ENCODE assay signal across 19 cellular contexts in genomic region chr1:109539676-109540075, GRCh38. TPM values are rescaled to one million over a fixed set of nuclear protein-coding genes. Genes with fewer than 3 reads are reported as not detected.
DNase-seq lines count a peak whose midpoint lies in the region; ATAC-seq and TF ChIP-seq lines count a peak whose summit lies in the region.
"Had no signal": no experiment of that assay in that cellular context is flagged by ENCODE, and none has a peak within 500 bp of the region (broad histone marks: within the 10 kb centered on the region; RNA-seq: fewer than 3 reads in every experiment).

GPR61 (plus strand) TSS chr1:109539872; CDS start chr1:109543023, 3,151 bp downstream.

- H4K5ac ChIP-seq in IMR-90 (ENCODE audit: low read depth, low read length) (no peak within 1 kb of the TSS), mesendoderm (ENCODE audit: low read length) (no peak within 1 kb of the TSS)

- no peak within 1 kb of the TSS for H3K27ac ChIP-seq in IMR-90 (ENCODE audit: insufficient read depth, low read length)
- H3K27ac ChIP-seq in mesendoderm (ENCODE audit: low read depth, low read length), result no peak within 1 kb of the TSS
- peak within 1 kb of the TSS in 2 of 3 donors; percentile 45 to 50 for H3K27ac ChIP-seq in thyroid gland
- H3K27ac ChIP-seq: cardiac muscle cell, left lung, ovary, RWPE1, suprapubic skin, VCaP had no signal

- H3K27ac Mint-ChIP-seq in MCF 10A (ENCODE audit: low read depth, unreplicated experiment), result no peak within 1 kb of the TSS
- H3K27ac Mint-ChIP-seq: activated T-helper 1 cell treated with anti-CD3 and anti-CD28 coated beads, Interleukin-12 subunit alpha, Interleukin-12 subunit beta, Interleukin-2, Interleukin-4 antibody, amounts not matched to agents 30 ng/mL and 10 ng/mL and 1 ng/mL, durations not matched to agents 14 hours and 24 hours and 36 hours had no signal

- H3K27me3 ChIP-seq in IMR-90 (ENCODE audit: control insufficient read depth, insufficient read depth, low read length) (peaks cover 23% of the 10 kb centered on the region), mesendoderm (ENCODE audit: insufficient read depth, low read length, poor library complexity) (no peaks in the 10 kb centered on the region), thyroid gland (no peaks in the 10 kb centered on the region)
- H3K27me3 ChIP-seq: BE2C, cardiac muscle cell, left lung, ovary, suprapubic skin had no signal

- H3K4me2 ChIP-seq in IMR-90 (ENCODE audit: low read depth, low read length) (no peak within 1 kb of the TSS), mesendoderm (ENCODE audit: low read length) (no peak within 1 kb of the TSS)

- H3K79me1 ChIP-seq in IMR-90 (ENCODE audit: low read depth in 1 of 2, low read length in 2 of 2) (no peaks in the 10 kb centered on the region), mesendoderm (ENCODE audit: low read length) (no peaks in the 10 kb centered on the region)

- H3K23ac ChIP-seq in IMR-90 (ENCODE audit: low read depth, low read length) (no peak within 1 kb of the TSS), mesendoderm (ENCODE audit: low read length) (no peak within 1 kb of the TSS)

- WGBS in IMR-90 (ENCODE audit: extremely low coverage in 2 of 2, insufficient read length in 1 of 2), 2 experiments, result 25% methylated on average over 4 of the region's 7 CpGs; no CpG with 5 or more reads in 1 of the 2 experiments
- no CpG with 5 or more reads among the region's 7 CpGs for WGBS in mesendoderm (ENCODE audit: extremely low coverage, insufficient coverage, low lambda C conversion rate)
- 21 to 36% methylated on average over 6 to 7 of the region's 7 CpGs for WGBS in thyroid gland, 2 donors

- no peaks in the 10 kb centered on the region; the same call in 1 of the 2 replicates for H3K9me1 ChIP-seq in IMR-90 (ENCODE audit: insufficient read depth, low read length)

- H2BK20ac ChIP-seq in IMR-90 (ENCODE audit: low read depth, low read length), result no peak within 1 kb of the TSS

- H3K4me1 Mint-ChIP-seq in MCF 10A (ENCODE audit: insufficient read depth, unreplicated experiment), result no peaks in the 10 kb centered on the region

- TF ChIP-seq POLR2A in IMR-90 (IDR thresholded peaks at IDR 0.05; ENCODE audit: low read depth, low read length), result no peak
- no peak for TF ChIP-seq POLR2A in thyroid gland (IDR thresholded peaks at IDR 0.05)

- DNase-seq in IMR-90 (no peak), cerebellar nuclear complex (lab: John Stamatoyannopoulos, UW) (peak; percentile 37 to 40), mesendoderm (no peak), thyroid gland (peak; percentile 80 to 83), MCF 10A (ENCODE audit: unreplicated experiment) (no peak)
- DNase-seq in stimulated activated CD4-positive, alpha-beta T cell treated with anti-CD3 and anti-CD28 coated beads, Interleukin-4, amount 100 ng/mL, for 24 hours, result no peak
- DNase-seq: BE2C; KG1; left lung; ovary; small intestine; stimulated activated CD4-positive, alpha-beta T cell treated with anti-CD3 and anti-CD28 coated beads, Interleukin-4, amount 100 ng/mL, for 4 hours had no signal

- dilution Hi-C loops in IMR-90 (cut with HindIII; ENCODE audit: low sequenced_read_pairs, unreplicated experiment), result no loop called here

- H4K91ac ChIP-seq in IMR-90 (ENCODE audit: insufficient read depth, low read depth, low read length), result no peak within 1 kb of the TSS

- H4K20me1 ChIP-seq in IMR-90 (ENCODE audit: insufficient read depth, low read length), result no peaks in the 10 kb centered on the region

- H3K79me2 ChIP-seq in mesendoderm (ENCODE audit: control insufficient read depth, insufficient read depth, low read length), result no peaks in the 10 kb centered on the region

- H2AK5ac ChIP-seq in IMR-90 (ENCODE audit: low read depth, low read length) (no peak within 1 kb of the TSS), mesendoderm (ENCODE audit: low read length) (no peak within 1 kb of the TSS)

- H3K14ac ChIP-seq in IMR-90 (replicated peaks; ENCODE audit: low read depth, low read length), result no peak within 1 kb of the TSS

- no peak within 1 kb of the TSS for H2BK120ac ChIP-seq in IMR-90 (ENCODE audit: low read depth, low read length)
- no peak within 1 kb of the TSS for H2BK120ac ChIP-seq in mesendoderm (ENCODE audit: low read depth, low read length)

- CTCF ChIA-PET in IMR-90 (lab: Yijun Ruan, JAX) (interaction anchor here (0.5 kb wide), 1 partner anchor 638 kb away, joined by 4 read pairs; no protein-coding TSS in a partner anchor), MCF 10A (lab: Yijun Ruan, JAX) (interaction anchor here (0.6 to 26.1 kb wide), 9 partner anchors 7 to 327 kb away, joined by 3 to 1071 read pairs (median 4); partner anchors contain the start of genes AMIGO1, ATXN7L2 and CYB561D1)

- H3K4me3 ChIP-seq in IMR-90 (ENCODE audit: insufficient read depth, low read depth, low read length) (no peak within 1 kb of the TSS), mesendoderm (ENCODE audit: low read length) (no peak within 1 kb of the TSS), thyroid gland (replicated peaks in 1 of 3) (no peak within 1 kb of the TSS)
- H3K4me3 ChIP-seq: cardiac muscle cell, left lung, ovary, suprapubic skin had no signal

- POLR2A ChIA-PET in IMR-90 (lab: Charles Lee; ENCODE audit: unreplicated experiment) (interaction anchor here (1.2 kb wide), 1 partner anchor 9 kb away, joined by 4 read pairs; the partner anchor contains the start of gene GNAI3), MCF 10A (lab: Yijun Ruan, JAX) (no interaction called here)

- peak within 1 kb of the TSS; percentile 33 for H2AFZ ChIP-seq in IMR-90 (replicated peaks; ENCODE audit: low read length, poor library complexity)

- H3K4me1 ChIP-seq in IMR-90 (ENCODE audit: control insufficient read depth, insufficient read depth, low read length) (no peaks in the 10 kb centered on the region; the same call in 1 of the 2 replicates), mesendoderm (ENCODE audit: control insufficient read depth, low read depth, low read length) (no peaks in the 10 kb centered on the region), thyroid gland (peaks cover 0 to 11% of the 10 kb centered on the region in 2 donors)
- H3K4me1 ChIP-seq: BE2C, left lung had no signal

- H3K9ac ChIP-seq in IMR-90 (ENCODE audit: low read depth, low read length) (no peak within 1 kb of the TSS), mesendoderm (ENCODE audit: low read length) (no peak within 1 kb of the TSS)

- no peaks in the 10 kb centered on the region for H3K27me3 Mint-ChIP-seq in MCF 10A (ENCODE audit: insufficient read depth, unreplicated experiment)

- H2BK15ac ChIP-seq in IMR-90 (ENCODE audit: low read depth, low read length) (no peak within 1 kb of the TSS), mesendoderm (replicated peaks; ENCODE audit: low read depth) (no peak within 1 kb of the TSS)

- ATAC-seq in IMR-90 (ENCODE audit: low read depth), result peak; percentile 57; the same call in 1 of the 2 replicates
- no peak for ATAC-seq in HG03378 (IDR thresholded peaks at IDR 0.05; ENCODE audit: unreplicated experiment)
- ATAC-seq: left lung had no signal

- H4K8ac ChIP-seq in IMR-90 (ENCODE audit: low read depth in 2 of 2, low read length in 2 of 2) (no peak within 1 kb of the TSS), mesendoderm (ENCODE audit: low read depth, low read length) (no peak within 1 kb of the TSS)

- TF ChIP-seq CTCF in IMR-90 (conservative IDR thresholded peaks at IDR 0.05; ENCODE audit: low read depth, low read length) (no peak), thyroid gland (IDR thresholded peaks at IDR 0.05) (no peak), MCF 10A (IDR thresholded peaks at IDR 0.05; ENCODE audit: unreplicated experiment) (no peak)

- H3K9me3 ChIP-seq in IMR-90 (ENCODE audit: control insufficient read depth, insufficient read depth, low read length) (no peaks in the 10 kb centered on the region), thyroid gland (no peaks in the 10 kb centered on the region)
- H3K9me3 ChIP-seq: BE2C, left lung, ovary, suprapubic skin had no signal

- no peaks in the 10 kb centered on the region for H3K36me3 ChIP-seq in IMR-90 (ENCODE audit: control insufficient read depth, insufficient read depth, low read length)
- H3K36me3 ChIP-seq in mesendoderm (ENCODE audit: control insufficient read depth, insufficient read depth, low read length), result no peaks in the 10 kb centered on the region
- no peaks in the 10 kb centered on the region for H3K36me3 ChIP-seq in thyroid gland
- H3K36me3 ChIP-seq: BE2C, cardiac muscle cell, left lung, ovary, suprapubic skin had no signal

- H3K4ac ChIP-seq in IMR-90 (ENCODE audit: low read depth, low read length) (no peak within 1 kb of the TSS), mesendoderm (ENCODE audit: low read depth, low read length) (no peak within 1 kb of the TSS)

- no peak within 1 kb of the TSS for H3K4me3 Mint-ChIP-seq in MCF 10A (ENCODE audit: unreplicated experiment)
- H3K4me3 Mint-ChIP-seq: activated T-helper 1 cell treated with anti-CD3 and anti-CD28 coated beads, Interleukin-12 subunit alpha, Interleukin-12 subunit beta, Interleukin-2, Interleukin-4 antibody, amounts not matched to agents 30 ng/mL and 10 ng/mL and 1 ng/mL, durations not matched to agents 14 hours and 24 hours and 36 hours had no signal

- BruUV-seq in IMR-90 (replicated peaks; lab: Mats Ljungman, UMichigan) (no TSS peak), MCF 10A (replicated peaks; lab: Mats Ljungman, UMichigan) (no TSS peak)

- no peak for TF ChIP-seq RAD21 in IMR-90 (IDR thresholded peaks at IDR 0.05; ENCODE audit: low read length)

- in situ Hi-C loops in IMR-90 (cut with MboI; ENCODE audit: low sequenced_read_pairs), result loop anchor here (10.0 kb wide), 1 partner anchor 275 kb away; no protein-coding TSS in a partner anchor

- H3K18ac ChIP-seq in IMR-90 (ENCODE audit: low read depth, low read length) (no peak within 1 kb of the TSS), mesendoderm (ENCODE audit: low read length) (no peak within 1 kb of the TSS)

- intact Hi-C loops in IMR-90 (cut with micrococcal nuclease), result no loop called here
- intact Hi-C loops in thyroid gland (cut with DNase I), result loop anchor here (10.0 kb wide), 2 partner anchors 275 to 445 kb away; partner anchors contain the start of gene AHCYL1
- intact Hi-C loops in MCF 10A (cut with micrococcal nuclease), result loop anchor here (10.0 kb wide), 1 partner anchor 345 kb away; no protein-coding TSS in a partner anchor

- no peak within 1 kb of the TSS for H2AK9ac ChIP-seq in IMR-90 (replicated peaks; ENCODE audit: low read depth, low read length, poor library complexity)

- H3K56ac ChIP-seq in IMR-90 (ENCODE audit: extremely low read depth, insufficient read depth, low read length) (no peak within 1 kb of the TSS), mesendoderm (ENCODE audit: low read length) (peak within 1 kb of the TSS; percentile 49)

- H3K9me3 Mint-ChIP-seq in MCF 10A (ENCODE audit: unreplicated experiment), result no peaks in the 10 kb centered on the region
- H3K9me3 Mint-ChIP-seq: activated T-helper 1 cell treated with anti-CD3 and anti-CD28 coated beads, Interleukin-12 subunit alpha, Interleukin-12 subunit beta, Interleukin-2, Interleukin-4 antibody, amounts not matched to agents 30 ng/mL and 10 ng/mL and 1 ng/mL, durations not matched to agents 14 hours and 24 hours and 36 hours had no signal

- H2BK5ac ChIP-seq in IMR-90 (ENCODE audit: low read depth, low read length, poor library complexity, severe bottlenecking) (no peak within 1 kb of the TSS), mesendoderm (ENCODE audit: low read length) (no peak within 1 kb of the TSS)

- no peaks in the 10 kb centered on the region for H3K36me3 Mint-ChIP-seq in MCF 10A (ENCODE audit: insufficient read depth, unreplicated experiment)

RNA-seq across cellular contexts. Expression of gene GPR61, which starts in this region (rescaled TPM):
- total RNA-seq in IMR-90 (2012; rRNA removed), result under 0.01 TPM in 1 of 2 replicates, not detected in the other
- not detected in 2 replicates for polyA plus RNA-seq in IMR-90 (2012; rRNA removed)
- polyA plus RNA-seq in IMR-90 (2012; cell fraction: cytosol; rRNA removed), result not detected in 2 replicates
- 0.09 TPM in 1 of 2 replicates, not detected in the other for polyA plus RNA-seq in IMR-90 (2012; cell fraction: nucleus; rRNA removed; ENCODE audit: low replicate concordance)
- polyA plus RNA-seq in mesendoderm (2013, experiment 1 of 2), result 0.10 TPM
- 0.08 TPM for polyA plus RNA-seq in mesendoderm (2013, experiment 2 of 2)
- total RNA-seq in thyroid gland, result 1 to 10 TPM in 2 of 4 donors, under 1 TPM in 2; 0.11 to 3.8 (median 1.1) TPM
- total RNA-seq in MCF 10A (2022), result not detected in 2 replicates
- total RNA-seq: activated CD8-positive, alpha-beta memory T cell treated with anti-CD3 and anti-CD28 coated beads for 36 hours; activated T-helper 1 cell treated with anti-CD3 and anti-CD28 coated beads, Interleukin-12 subunit alpha, Interleukin-12 subunit beta, Interleukin-2, Interleukin-4 antibody, amounts not matched to agents 30 ng/mL and 10 ng/mL and 1 ng/mL, durations not matched to agents 14 hours and 24 hours and 36 hours; left lung; ovary had no signal

Comparison
In these comparisons a context has a peak if more than half of its experiments do, and no peak if none do; other contexts are left out.
1. Peak in ATAC-seq in IMR-90; RNA of the gene not detected or under 1 TPM.
2. DNase-seq: peak in cerebellar nuclear complex (2 of 2) and thyroid gland (2 of 2); none in IMR-90 (single experiment), mesendoderm (single experiment), stimulated activated CD4-positive, alpha-beta T cell treated with anti-CD3 and anti-CD28 coated beads, Interleukin-4, amount 100 ng/mL, for 24 hours (single experiment) and MCF 10A (single experiment).
3. H3K27ac ChIP-seq: peak in thyroid gland (2 of 3); none in IMR-90 (single experiment) and mesendoderm (single experiment).